1 cellular context compared by ENCODE assay signal in the genomic region with DNA sequence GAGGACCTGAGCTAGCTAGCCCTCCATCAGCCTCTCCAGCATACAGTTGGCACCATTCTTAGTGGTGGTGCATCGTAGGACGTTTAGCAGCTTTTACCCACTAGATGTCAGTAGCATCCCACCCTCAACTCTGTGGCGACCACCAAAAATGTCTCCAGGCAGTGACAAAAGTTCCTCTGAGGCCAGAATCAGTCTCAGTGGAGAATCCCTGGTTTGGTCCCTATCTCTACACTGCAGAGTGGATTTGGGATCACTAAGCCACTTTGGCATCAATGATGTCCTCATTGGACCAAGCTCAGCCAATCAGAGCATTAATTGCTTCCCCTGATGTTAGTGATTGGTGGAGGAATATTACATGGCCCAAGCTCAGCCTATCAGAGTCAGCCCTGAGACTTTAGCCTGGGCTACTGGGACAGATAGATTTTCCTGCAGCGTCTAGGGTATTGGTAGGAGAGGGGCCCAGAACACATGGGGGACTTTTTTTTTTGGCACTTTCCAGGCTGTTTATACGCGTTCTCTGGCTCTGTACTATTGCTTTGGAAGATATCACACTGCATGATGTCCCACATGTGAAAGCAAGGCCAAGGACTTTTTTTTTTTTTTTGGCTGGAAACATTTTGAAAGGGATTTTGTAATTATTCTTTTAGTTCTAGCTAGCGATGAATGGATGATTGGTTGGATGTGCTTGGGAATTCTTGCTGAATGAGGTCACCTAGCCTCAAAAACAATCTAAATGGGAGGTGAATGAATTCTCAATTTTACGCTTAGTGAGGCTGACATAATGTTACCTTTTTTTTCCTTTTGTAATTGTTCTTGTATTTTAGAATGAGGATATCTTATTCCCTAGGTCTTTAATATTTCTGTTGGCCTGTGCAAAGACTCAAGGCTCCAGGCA.
TF ChIP-seq lines count a peak whose summit lies in the region.

No MANE protein-coding gene starts in this region.

TF ChIP-seq in endothelial cell of umbilical vein, 7 proteins besides CTCF, POLR2A, EP300 and RAD21:
- TF ChIP-seq MYC (IDR thresholded peaks at IDR 0.05; ENCODE audit: low read depth, low read length) = no peak
- TF ChIP-seq, protein P1, sequence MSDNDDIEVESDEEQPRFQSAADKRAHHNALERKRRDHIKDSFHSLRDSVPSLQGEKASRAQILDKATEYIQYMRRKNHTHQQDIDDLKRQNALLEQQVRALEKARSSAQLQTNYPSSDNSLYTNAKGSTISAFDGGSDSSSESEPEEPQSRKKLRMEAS (IDR thresholded peaks at IDR 0.05; ENCODE audit: insufficient read depth, insufficient read length) = no peak
- no peak for TF ChIP-seq EZH2 (IDR thresholded peaks at IDR 0.05; ENCODE audit: borderline replicate concordance, low read depth, low read length, severe bottlenecking)
- no peak for TF ChIP-seq GATA2 (IDR thresholded peaks at IDR 0.05; ENCODE audit: insufficient read depth, insufficient read length, low read depth, low read length)
- no peak for TF ChIP-seq FOS (IDR thresholded peaks at IDR 0.05; ENCODE audit: borderline replicate concordance, insufficient read depth, low read length)
- TF ChIP-seq JUN (IDR thresholded peaks at IDR 0.05; ENCODE audit: borderline replicate concordance, insufficient read depth, insufficient read length, low read depth) = no peak
- TF ChIP-seq POLR2AphosphoS5 (IDR thresholded peaks at IDR 0.05; ENCODE audit: insufficient read depth, low read depth, low read length) = no peak
